1 cellular context compared by ENCODE assay signal in the genomic region with DNA sequence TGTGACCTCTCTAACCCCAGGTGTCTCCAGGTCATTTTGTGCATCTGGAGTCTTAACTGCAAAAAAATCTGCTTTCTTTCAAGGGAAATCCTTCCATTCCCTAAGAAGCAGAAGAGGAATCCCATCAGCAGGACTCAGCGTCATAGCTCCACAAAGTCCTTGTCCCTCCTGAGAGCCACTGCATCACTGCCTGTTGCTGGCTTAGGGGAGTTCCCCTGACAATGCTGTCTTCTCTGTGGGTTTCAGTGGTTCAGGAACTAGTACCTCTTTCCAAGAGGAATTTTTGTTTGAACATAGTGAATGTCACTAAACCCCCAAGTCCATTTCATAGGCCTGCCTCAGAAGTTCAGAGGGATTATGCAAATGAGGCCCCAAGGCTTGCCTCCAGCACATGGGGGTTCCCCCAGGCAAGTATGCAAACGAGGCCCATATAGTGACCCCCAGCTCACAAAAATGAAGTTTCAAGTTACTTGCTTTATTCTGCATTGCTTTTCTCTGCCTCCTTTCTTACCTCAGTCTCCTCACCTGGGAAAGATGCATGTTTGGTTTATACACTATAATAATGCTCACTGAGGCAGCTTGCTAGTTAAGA.
TF ChIP-seq lines count a peak whose summit lies in the region.

No MANE protein-coding gene starts in this region.

TF ChIP-seq in SK-N-SH treated with all-trans-retinoic acid at 6 μM for 48 hours, 23 proteins besides CTCF, POLR2A, EP300 and RAD21 (continued from another document):
- TF ChIP-seq, protein P1, sequence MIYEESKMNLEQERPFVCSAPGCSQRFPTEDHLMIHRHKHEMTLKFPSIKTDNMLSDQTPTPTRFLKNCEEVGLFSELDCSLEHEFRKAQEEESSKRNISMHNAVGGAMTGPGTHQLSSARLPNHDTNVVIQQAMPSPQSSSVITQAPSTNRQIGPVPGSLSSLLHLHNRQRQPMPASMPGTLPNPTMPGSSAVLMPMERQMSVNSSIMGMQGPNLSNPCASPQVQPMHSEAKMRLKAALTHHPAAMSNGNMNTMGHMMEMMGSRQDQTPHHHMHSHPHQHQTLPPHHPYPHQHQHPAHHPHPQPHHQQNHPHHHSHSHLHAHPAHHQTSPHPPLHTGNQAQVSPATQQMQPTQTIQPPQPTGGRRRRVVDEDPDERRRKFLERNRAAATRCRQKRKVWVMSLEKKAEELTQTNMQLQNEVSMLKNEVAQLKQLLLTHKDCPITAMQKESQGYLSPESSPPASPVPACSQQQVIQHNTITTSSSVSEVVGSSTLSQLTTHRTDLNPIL (CRISPR knock-in tag; IDR thresholded peaks at IDR 0.05; ENCODE audit: low read depth) = no peak
- no peak for TF ChIP-seq ESRRG (CRISPR knock-in tag; IDR thresholded peaks at IDR 0.05)
- TF ChIP-seq ZNF70 (CRISPR knock-in tag; IDR thresholded peaks at IDR 0.05) = no peak
- TF ChIP-seq RARB (CRISPR knock-in tag; IDR thresholded peaks at IDR 0.05) = no peak
- no peak for TF ChIP-seq OSR1 (CRISPR knock-in tag; IDR thresholded peaks at IDR 0.05)
